Comparison of ENCODE assay signal across 17 cellular contexts in genomic region chr6:2086328-2087008, GRCh38.
"Had no signal": no experiment of that assay in that cellular context is flagged by ENCODE, and none has a peak within 500 bp of the region (broad histone marks: within the 10 kb centered on the region; RNA-seq: fewer than 3 reads in every experiment).

No MANE protein-coding gene starts in this region.

- DNase-seq: activated CD4-positive, alpha-beta T cell treated with anti-CD3 and anti-CD28 coated beads for 48 hours; activated CD8-positive, alpha-beta memory T cell treated with anti-CD3 and anti-CD28 coated beads, Interleukin-2, amount 50 U/mL, for 48 hours; activated CD8-positive, alpha-beta T cell treated with anti-CD3 and anti-CD28 coated beads, Interleukin-2, amount 10 ng/mL, durations not matched to agents 7 days and 5 days; activated naive CD4-positive, alpha-beta T cell treated with anti-CD3 and anti-CD28 coated beads for 36 hours; central memory CD4-positive, alpha-beta T cell; effector memory CD8-positive, alpha-beta T cell; glutamatergic neuron; islet precursor cell; left ventricle myocardium superior; mesendoderm had no signal

- H3K4me3 Mint-ChIP-seq: activated CD8-positive, alpha-beta T cell treated with anti-CD3 and anti-CD28 coated beads, Interleukin-2, amount 10 ng/mL, durations not matched to agents 7 days and 5 days; activated naive CD4-positive, alpha-beta T cell treated with anti-CD3 and anti-CD28 coated beads for 36 hours; effector memory CD8-positive, alpha-beta T cell; neural crest cell; stimulated activated memory B cell treated with anti-CD40 and anti-IgM and Interleukin-4, amounts not matched to agents 10 μg/mL and 1 μg/mL and 100 μg/mL, for 72 hours; T-helper 1 cell treated with Interleukin-12 subunit alpha and Interleukin-12 subunit beta and Interleukin-4 antibody, amounts not matched to agents 30 μg/mL and 1 μg/mL, for 36 hours; type B pancreatic cell had no signal

- ATAC-seq: activated CD8-positive, alpha-beta T cell treated with anti-CD3 and anti-CD28 coated beads, Interleukin-2, amount 10 ng/mL, durations not matched to agents 7 days and 5 days; effector memory CD8-positive, alpha-beta T cell; left ventricle myocardium superior; stimulated activated memory B cell treated with anti-CD40 and anti-IgM and Interleukin-4, amounts not matched to agents 10 μg/mL and 1 μg/mL and 100 μg/mL, for 72 hours had no signal

- H3K4me3 ChIP-seq: smooth muscle cell had no signal

- H3K27me3 Mint-ChIP-seq: effector memory CD8-positive, alpha-beta T cell; stimulated activated memory B cell treated with anti-CD40 and anti-IgM and Interleukin-4, amounts not matched to agents 10 μg/mL and 1 μg/mL and 100 μg/mL, for 72 hours had no signal

- H3K27ac ChIP-seq: epithelial cell of prostate, parathyroid adenoma had no signal

- H3K27ac Mint-ChIP-seq: activated CD8-positive, alpha-beta T cell treated with anti-CD3 and anti-CD28 coated beads, Interleukin-2, amount 10 ng/mL, durations not matched to agents 7 days and 5 days; activated naive CD4-positive, alpha-beta T cell treated with anti-CD3 and anti-CD28 coated beads for 36 hours; effector memory CD8-positive, alpha-beta T cell; stimulated activated memory B cell treated with anti-CD40 and anti-IgM and Interleukin-4, amounts not matched to agents 10 μg/mL and 1 μg/mL and 100 μg/mL, for 72 hours; T-helper 1 cell treated with Interleukin-12 subunit alpha and Interleukin-12 subunit beta and Interleukin-4 antibody, amounts not matched to agents 30 μg/mL and 1 μg/mL, for 36 hours; type B pancreatic cell had no signal

- H3K9me3 Mint-ChIP-seq: activated naive CD4-positive, alpha-beta T cell treated with anti-CD3 and anti-CD28 coated beads for 36 hours; effector memory CD8-positive, alpha-beta T cell; neural crest cell; T-helper 1 cell treated with Interleukin-12 subunit alpha and Interleukin-12 subunit beta and Interleukin-4 antibody, amounts not matched to agents 30 μg/mL and 1 μg/mL, for 36 hours; type B pancreatic cell had no signal

- H3K4me1 ChIP-seq: parathyroid adenoma had no signal
